In the genomic region with DNA sequence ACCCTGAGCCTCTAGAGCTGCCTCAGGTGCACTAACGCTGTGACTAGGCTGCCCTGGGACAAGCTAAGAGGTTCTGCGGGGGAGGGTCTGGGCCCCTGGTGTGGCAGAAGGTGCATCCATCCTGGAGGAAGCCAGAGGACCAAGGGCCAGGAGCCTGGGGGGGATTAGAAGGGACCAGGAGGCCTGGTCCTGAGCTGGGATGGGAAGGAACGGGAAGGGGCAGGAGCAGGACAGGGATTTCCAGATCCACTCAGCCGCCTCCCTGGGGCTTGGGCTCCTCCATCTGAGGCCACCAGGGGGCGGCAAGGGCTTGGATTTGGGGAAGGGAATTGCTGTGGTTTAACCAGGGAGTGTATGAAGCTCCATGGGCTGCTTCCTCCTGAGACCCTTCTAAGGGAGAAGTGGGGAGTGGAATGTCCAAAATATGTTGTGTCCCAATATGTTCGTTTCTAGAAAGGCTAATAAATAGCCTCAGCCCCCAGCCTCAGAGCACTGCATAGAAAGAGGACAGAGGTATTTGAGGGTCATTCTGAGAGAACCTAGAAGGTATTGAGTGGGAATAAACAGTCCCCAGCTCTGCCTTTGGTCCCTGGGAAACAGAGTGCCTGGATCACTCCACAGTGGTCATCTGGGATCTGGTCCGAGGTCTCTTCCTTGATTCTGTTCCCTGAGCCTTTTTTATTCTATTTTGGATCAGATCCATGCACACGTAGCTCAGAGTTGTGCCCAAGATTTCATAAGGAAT, we compare ENCODE assay signal across 1 cellular context.
TF ChIP-seq lines count a peak whose summit lies in the region.

No MANE protein-coding gene starts in this region.

TF ChIP-seq in H1, 55 proteins besides CTCF, POLR2A, EP300 and RAD21 (continued from another document):
- TF ChIP-seq, protein P1, sequence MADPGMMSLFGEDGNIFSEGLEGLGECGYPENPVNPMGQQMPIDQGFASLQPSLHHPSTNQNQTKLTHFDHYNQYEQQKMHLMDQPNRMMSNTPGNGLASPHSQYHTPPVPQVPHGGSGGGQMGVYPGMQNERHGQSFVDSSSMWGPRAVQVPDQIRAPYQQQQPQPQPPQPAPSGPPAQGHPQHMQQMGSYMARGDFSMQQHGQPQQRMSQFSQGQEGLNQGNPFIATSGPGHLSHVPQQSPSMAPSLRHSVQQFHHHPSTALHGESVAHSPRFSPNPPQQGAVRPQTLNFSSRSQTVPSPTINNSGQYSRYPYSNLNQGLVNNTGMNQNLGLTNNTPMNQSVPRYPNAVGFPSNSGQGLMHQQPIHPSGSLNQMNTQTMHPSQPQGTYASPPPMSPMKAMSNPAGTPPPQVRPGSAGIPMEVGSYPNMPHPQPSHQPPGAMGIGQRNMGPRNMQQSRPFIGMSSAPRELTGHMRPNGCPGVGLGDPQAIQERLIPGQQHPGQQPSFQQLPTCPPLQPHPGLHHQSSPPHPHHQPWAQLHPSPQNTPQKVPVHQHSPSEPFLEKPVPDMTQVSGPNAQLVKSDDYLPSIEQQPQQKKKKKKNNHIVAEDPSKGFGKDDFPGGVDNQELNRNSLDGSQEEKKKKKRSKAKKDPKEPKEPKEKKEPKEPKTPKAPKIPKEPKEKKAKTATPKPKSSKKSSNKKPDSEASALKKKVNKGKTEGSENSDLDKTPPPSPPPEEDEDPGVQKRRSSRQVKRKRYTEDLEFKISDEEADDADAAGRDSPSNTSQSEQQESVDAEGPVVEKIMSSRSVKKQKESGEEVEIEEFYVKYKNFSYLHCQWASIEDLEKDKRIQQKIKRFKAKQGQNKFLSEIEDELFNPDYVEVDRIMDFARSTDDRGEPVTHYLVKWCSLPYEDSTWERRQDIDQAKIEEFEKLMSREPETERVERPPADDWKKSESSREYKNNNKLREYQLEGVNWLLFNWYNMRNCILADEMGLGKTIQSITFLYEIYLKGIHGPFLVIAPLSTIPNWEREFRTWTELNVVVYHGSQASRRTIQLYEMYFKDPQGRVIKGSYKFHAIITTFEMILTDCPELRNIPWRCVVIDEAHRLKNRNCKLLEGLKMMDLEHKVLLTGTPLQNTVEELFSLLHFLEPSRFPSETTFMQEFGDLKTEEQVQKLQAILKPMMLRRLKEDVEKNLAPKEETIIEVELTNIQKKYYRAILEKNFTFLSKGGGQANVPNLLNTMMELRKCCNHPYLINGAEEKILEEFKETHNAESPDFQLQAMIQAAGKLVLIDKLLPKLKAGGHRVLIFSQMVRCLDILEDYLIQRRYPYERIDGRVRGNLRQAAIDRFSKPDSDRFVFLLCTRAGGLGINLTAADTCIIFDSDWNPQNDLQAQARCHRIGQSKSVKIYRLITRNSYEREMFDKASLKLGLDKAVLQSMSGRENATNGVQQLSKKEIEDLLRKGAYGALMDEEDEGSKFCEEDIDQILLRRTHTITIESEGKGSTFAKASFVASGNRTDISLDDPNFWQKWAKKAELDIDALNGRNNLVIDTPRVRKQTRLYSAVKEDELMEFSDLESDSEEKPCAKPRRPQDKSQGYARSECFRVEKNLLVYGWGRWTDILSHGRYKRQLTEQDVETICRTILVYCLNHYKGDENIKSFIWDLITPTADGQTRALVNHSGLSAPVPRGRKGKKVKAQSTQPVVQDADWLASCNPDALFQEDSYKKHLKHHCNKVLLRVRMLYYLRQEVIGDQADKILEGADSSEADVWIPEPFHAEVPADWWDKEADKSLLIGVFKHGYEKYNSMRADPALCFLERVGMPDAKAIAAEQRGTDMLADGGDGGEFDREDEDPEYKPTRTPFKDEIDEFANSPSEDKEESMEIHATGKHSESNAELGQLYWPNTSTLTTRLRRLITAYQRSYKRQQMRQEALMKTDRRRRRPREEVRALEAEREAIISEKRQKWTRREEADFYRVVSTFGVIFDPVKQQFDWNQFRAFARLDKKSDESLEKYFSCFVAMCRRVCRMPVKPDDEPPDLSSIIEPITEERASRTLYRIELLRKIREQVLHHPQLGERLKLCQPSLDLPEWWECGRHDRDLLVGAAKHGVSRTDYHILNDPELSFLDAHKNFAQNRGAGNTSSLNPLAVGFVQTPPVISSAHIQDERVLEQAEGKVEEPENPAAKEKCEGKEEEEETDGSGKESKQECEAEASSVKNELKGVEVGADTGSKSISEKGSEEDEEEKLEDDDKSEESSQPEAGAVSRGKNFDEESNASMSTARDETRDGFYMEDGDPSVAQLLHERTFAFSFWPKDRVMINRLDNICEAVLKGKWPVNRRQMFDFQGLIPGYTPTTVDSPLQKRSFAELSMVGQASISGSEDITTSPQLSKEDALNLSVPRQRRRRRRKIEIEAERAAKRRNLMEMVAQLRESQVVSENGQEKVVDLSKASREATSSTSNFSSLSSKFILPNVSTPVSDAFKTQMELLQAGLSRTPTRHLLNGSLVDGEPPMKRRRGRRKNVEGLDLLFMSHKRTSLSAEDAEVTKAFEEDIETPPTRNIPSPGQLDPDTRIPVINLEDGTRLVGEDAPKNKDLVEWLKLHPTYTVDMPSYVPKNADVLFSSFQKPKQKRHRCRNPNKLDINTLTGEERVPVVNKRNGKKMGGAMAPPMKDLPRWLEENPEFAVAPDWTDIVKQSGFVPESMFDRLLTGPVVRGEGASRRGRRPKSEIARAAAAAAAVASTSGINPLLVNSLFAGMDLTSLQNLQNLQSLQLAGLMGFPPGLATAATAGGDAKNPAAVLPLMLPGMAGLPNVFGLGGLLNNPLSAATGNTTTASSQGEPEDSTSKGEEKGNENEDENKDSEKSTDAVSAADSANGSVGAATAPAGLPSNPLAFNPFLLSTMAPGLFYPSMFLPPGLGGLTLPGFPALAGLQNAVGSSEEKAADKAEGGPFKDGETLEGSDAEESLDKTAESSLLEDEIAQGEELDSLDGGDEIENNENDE (IDR thresholded peaks at IDR 0.05; ENCODE audit: insufficient replicate concordance, low read length): no peak
- TF ChIP-seq, protein P2, sequence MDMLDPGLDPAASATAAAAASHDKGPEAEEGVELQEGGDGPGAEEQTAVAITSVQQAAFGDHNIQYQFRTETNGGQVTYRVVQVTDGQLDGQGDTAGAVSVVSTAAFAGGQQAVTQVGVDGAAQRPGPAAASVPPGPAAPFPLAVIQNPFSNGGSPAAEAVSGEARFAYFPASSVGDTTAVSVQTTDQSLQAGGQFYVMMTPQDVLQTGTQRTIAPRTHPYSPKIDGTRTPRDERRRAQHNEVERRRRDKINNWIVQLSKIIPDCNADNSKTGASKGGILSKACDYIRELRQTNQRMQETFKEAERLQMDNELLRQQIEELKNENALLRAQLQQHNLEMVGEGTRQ (IDR thresholded peaks at IDR 0.05; ENCODE audit: low read length): no peak
- TF ChIP-seq TAF7 (optimal IDR thresholded peaks at IDR 0.05; ENCODE audit: borderline replicate concordance, low read depth, low read length) (no peak), RBBP5 (IDR thresholded peaks at IDR 0.05; ENCODE audit: borderline replicate concordance, low read depth, low read length) (no peak), EGR1 (IDR thresholded peaks at IDR 0.05; ENCODE audit: borderline replicate concordance, low read depth, low read length) (no peak), MAFK (IDR thresholded peaks at IDR 0.05; ENCODE audit: low read depth, low read length) (no peak), HDAC6 (IDR thresholded peaks at IDR 0.05; ENCODE audit: low read depth, low read length) (no peak), NRF1 (IDR thresholded peaks at IDR 0.05; ENCODE audit: low read depth, low read length) (no peak), GTF2F1 (IDR thresholded peaks at IDR 0.05; ENCODE audit: borderline replicate concordance, low read depth, low read length) (no peak)
